Comparison of ENCODE assay signal across 17 cellular contexts in genomic region chr10:126439947-126440346, GRCh38. TPM values are rescaled to one million over a fixed set of nuclear protein-coding genes. Genes with fewer than 3 reads are reported as not detected.
A peak's percentile ranks its signal among the peaks of the same experiment; 100 is the strongest.
DNase-seq lines count a peak whose midpoint lies in the region; ATAC-seq and TF ChIP-seq lines count a peak whose summit lies in the region.
"Had no signal": no experiment of that assay in that cellular context is flagged by ENCODE, and none has a peak within 500 bp of the region (broad histone marks: within the 10 kb centered on the region; RNA-seq: fewer than 3 reads in every experiment).

No MANE protein-coding gene starts in this region.

- H3K79me2 ChIP-seq in mesendoderm (ENCODE audit: control insufficient read depth, insufficient read depth, low read length) = no peaks in the 10 kb centered on the region

- WGBS in mesendoderm (ENCODE audit: extremely low coverage, insufficient coverage, low lambda C conversion rate) = no CpG with 5 or more reads among the region's 3 CpGs

- H3K4me3 ChIP-seq in Panc1 (ENCODE audit: low read depth in 2 of 2, low read length in 2 of 2) (no peak overlapping the region), epithelial cell of esophagus (ENCODE audit: low read length) (no peak overlapping the region), mesendoderm (ENCODE audit: low read length) (no peak overlapping the region)
- H3K4me3 ChIP-seq in CD8-positive, alpha-beta memory T cell (ENCODE audit: low read length) = no peak overlapping the region
- H3K4me3 ChIP-seq: BLaER1 had no signal

- no peaks in the 10 kb centered on the region for H3K79me1 ChIP-seq in mesendoderm (ENCODE audit: low read length)

- no peak overlapping the region for H3K27ac Mint-ChIP-seq in CD8-positive, alpha-beta memory T cell

- peaks cover 0 to 1% of the 10 kb centered on the region in 2 donors for H3K27me3 Mint-ChIP-seq in CD8-positive, alpha-beta memory T cell

- H4K5ac ChIP-seq in mesendoderm (ENCODE audit: low read length) = no peak overlapping the region

- H3K18ac ChIP-seq in mesendoderm (ENCODE audit: low read length) = no peak overlapping the region

- H3K27ac ChIP-seq in Panc1 (ENCODE audit: low read length) (no peak overlapping the region; the same call in 1 of the 2 replicates), mesendoderm (ENCODE audit: low read depth, low read length) (no peak overlapping the region)
- no peak overlapping the region for H3K27ac ChIP-seq in CD8-positive, alpha-beta memory T cell (ENCODE audit: low read depth, low read length)
- H3K27ac ChIP-seq: BLaER1 had no signal

- H3K36me3 ChIP-seq in Panc1 (ENCODE audit: control insufficient read depth, insufficient read depth, low read length) (no peaks in the 10 kb centered on the region), mesendoderm (ENCODE audit: control insufficient read depth, insufficient read depth, low read length) (no peaks in the 10 kb centered on the region)
- no peaks in the 10 kb centered on the region for H3K36me3 ChIP-seq in CD8-positive, alpha-beta memory T cell (ENCODE audit: insufficient read depth, low read length)
- H3K36me3 ChIP-seq: BLaER1 had no signal

- H2BK15ac ChIP-seq in mesendoderm (replicated peaks; ENCODE audit: low read depth) = no peak overlapping the region

- ATAC-seq in Panc1 (peak; percentile 71), HG03571 (IDR thresholded peaks at IDR 0.05; ENCODE audit: unreplicated experiment) (no peak)

- no peaks in the 10 kb centered on the region for H3K4me1 Mint-ChIP-seq in CD8-positive, alpha-beta memory T cell

- H3K23ac ChIP-seq in mesendoderm (ENCODE audit: low read length) = no peak overlapping the region

- peaks cover 0 to 11% (median 2%) of the 10 kb centered on the region in 5 donors for H3K9me3 Mint-ChIP-seq in CD8-positive, alpha-beta memory T cell

- POLR2A ChIA-PET in Panc1 (lab: Charles Lee) = no interaction called here
- POLR2A ChIA-PET in CD8-positive, alpha-beta memory T cell (lab: Charles Lee) = no interaction called here

- H3K9ac ChIP-seq in mesendoderm (ENCODE audit: low read length) = no peak overlapping the region
- H3K9ac ChIP-seq: BLaER1 had no signal

- no TSS peak for BruUV-seq in Panc1 (replicated peaks; lab: Mats Ljungman, UMichigan)

- no peak overlapping the region for H2BK120ac ChIP-seq in mesendoderm (ENCODE audit: low read depth, low read length)

- no peak overlapping the region for H3K4me3 Mint-ChIP-seq in CD8-positive, alpha-beta memory T cell

- H3K9me3 ChIP-seq in Panc1 (ENCODE audit: control insufficient read depth, insufficient read depth, low read depth, low read length) = no peaks in the 10 kb centered on the region
- no peaks in the 10 kb centered on the region for H3K9me3 ChIP-seq in CD8-positive, alpha-beta memory T cell (ENCODE audit: low read length)
- H3K9me3 ChIP-seq: BLaER1 had no signal

- no peak overlapping the region for H2BK5ac ChIP-seq in mesendoderm (ENCODE audit: low read length)

- CTCF ChIA-PET in Panc1 (lab: Charles Lee) = interaction anchor here (0.6 kb wide), 1 partner anchor 505 kb away, joined by 9 read pairs; no protein-coding TSS in a partner anchor
- CTCF ChIA-PET in CD8-positive, alpha-beta memory T cell (lab: Charles Lee) = no interaction called here

- intact Hi-C loops in Panc1 (cut with micrococcal nuclease; ENCODE audit: unreplicated experiment) = no loop called here

- TF ChIP-seq CTCF in Panc1 (IDR thresholded peaks at IDR 0.05) = no peak
- TF ChIP-seq CTCF in epithelial cell of esophagus (IDR thresholded peaks at IDR 0.05; ENCODE audit: insufficient read depth, low read depth, low read length, missing control alignments) = no peak

- no peak overlapping the region for H3K4me2 ChIP-seq in mesendoderm (ENCODE audit: low read length)
- H3K4me2 ChIP-seq: BLaER1 had no signal

- no peak overlapping the region for H2AK5ac ChIP-seq in mesendoderm (ENCODE audit: low read length)

- DNase-seq in ELF-1 (ENCODE audit: low read depth, low spot score) = peak; percentile 56
- DNase-seq in Panc1 (ENCODE audit: low read depth, low spot score) = no peak
- DNase-seq in epithelial cell of esophagus (ENCODE audit: low read depth) = peak; percentile 29
- no peak for DNase-seq in mesendoderm
- DNase-seq in pons (ENCODE audit: low spot score) = no peak
- no peak for DNase-seq in CD8-positive, alpha-beta memory T cell
- DNase-seq in NCI-H510A treated with DMSO at 0.1 percent for 48 hours (lab: John Stamatoyannopoulos, UW) = no peak
- DNase-seq: COR-L47, DMS153, KG1, MM.1S, NCI-H1105 treated with DMSO at 0.1 percent for 48 hours, NCI-H187 treated with DMSO at 0.1 percent for 48 hours, NCI-H2171, NCI-H510A had no signal

- H3K27me3 ChIP-seq in Panc1 (ENCODE audit: control insufficient read depth, insufficient read depth, low read length) = no peaks in the 10 kb centered on the region
- no peaks in the 10 kb centered on the region for H3K27me3 ChIP-seq in mesendoderm (ENCODE audit: insufficient read depth, low read length, poor library complexity)
- H3K27me3 ChIP-seq in CD8-positive, alpha-beta memory T cell (ENCODE audit: insufficient read depth, low read length, poor library complexity, severe bottlenecking) = no peaks in the 10 kb centered on the region
- H3K27me3 ChIP-seq: BLaER1 had no signal

- peaks cover 0 to 2% (median 0%) of the 10 kb centered on the region in 3 donors for H3K36me3 Mint-ChIP-seq in CD8-positive, alpha-beta memory T cell

- in situ Hi-C loops in Panc1 (cut with HindIII; ENCODE audit: low pct_unique_long_range_greater_than_20kb, low sequenced_read_pairs) = no loop called here

- no peaks in the 10 kb centered on the region for H3K4me1 ChIP-seq in Panc1 (ENCODE audit: control insufficient read depth, insufficient read depth, low read length)
- H3K4me1 ChIP-seq in mesendoderm (ENCODE audit: control insufficient read depth, low read depth, low read length) = no peaks in the 10 kb centered on the region
- no peaks in the 10 kb centered on the region for H3K4me1 ChIP-seq in CD8-positive, alpha-beta memory T cell (ENCODE audit: insufficient read depth, low read length)
- H3K4me1 ChIP-seq: BLaER1 had no signal

- H3K56ac ChIP-seq in mesendoderm (ENCODE audit: low read length) = no peak overlapping the region

- H4K8ac ChIP-seq in mesendoderm (ENCODE audit: low read depth, low read length) = no peak overlapping the region

- H3K4ac ChIP-seq in mesendoderm (ENCODE audit: low read depth, low read length) = peak overlapping the region; percentile 57

RNA-seq across cellular contexts. Expression of gene ADAM12, which starts 51.7 kb away (rescaled TPM):
- 0.10 TPM for total RNA-seq in Panc1 (2021; ENCODE audit: unreplicated experiment)
- 0.04 TPM for polyA plus RNA-seq in Panc1 (2012; ENCODE audit: insufficient read length)
- polyA plus RNA-seq in mesendoderm (2013, experiment 1 of 2) = 0.10 TPM
- 0.14 TPM for polyA plus RNA-seq in mesendoderm (2013, experiment 2 of 2)
- total RNA-seq in CD8-positive, alpha-beta memory T cell = under 1 TPM; 0.11 to 0.31 TPM
- polyA plus RNA-seq in CD8-positive, alpha-beta memory T cell = 6.4 TPM

Comparison
In these comparisons a context has a peak if more than half of its experiments do, and no peak if none do; other contexts are left out.
1. DNase-seq: peak in ELF-1 (single experiment) and epithelial cell of esophagus (single experiment); none in Panc1 (single experiment), mesendoderm (single experiment), pons (single experiment), CD8-positive, alpha-beta memory T cell (0 of 5) and NCI-H510A treated with DMSO at 0.1 percent for 48 hours (single experiment).